9 cellular contexts compared by ENCODE assay signal in genomic region chr11:46050065-46050464, GRCh38.
A peak's percentile ranks its signal among the peaks of the same experiment; 100 is the strongest.
DNase-seq lines count a peak whose midpoint lies in the region; ATAC-seq, FAIRE-seq and TF ChIP-seq lines count a peak whose summit lies in the region.
"Had no signal": no experiment of that assay in that cellular context is flagged by ENCODE, and none has a peak within 500 bp of the region (broad histone marks: within the 10 kb centered on the region; RNA-seq: fewer than 3 reads in every experiment).

No MANE protein-coding gene starts in this region.

- no peaks in the 10 kb centered on the region for H3K9me3 Mint-ChIP-seq in effector memory CD8-positive, alpha-beta T cell

- H3K27ac Mint-ChIP-seq in effector memory CD8-positive, alpha-beta T cell: no peak overlapping the region
- H3K27ac Mint-ChIP-seq: activated naive CD4-positive, alpha-beta T cell treated with anti-CD3 and anti-CD28 coated beads for 36 hours had no signal

- peaks cover 16 to 30% of the 10 kb centered on the region in 2 donors for H3K4me1 Mint-ChIP-seq in effector memory CD8-positive, alpha-beta T cell (ENCODE audit: low read depth in 2 of 2)

- DNase-seq in GF-D8 (lab: John Stamatoyannopoulos, UW) (peak; percentile 16), SW480 (ENCODE audit: low spot score) (peak; percentile 2), left cardiac atrium (peak; percentile 31), psoas muscle (peak; percentile 17 to 58), frontal cortex (ENCODE audit: low spot score in 2 of 2) (no peak)
- no peak for DNase-seq in stimulated activated CD4-positive, alpha-beta T cell treated with anti-CD3 and anti-CD28 coated beads, Interleukin-4, amount 100 ng/mL, for 24 hours
- DNase-seq in effector memory CD8-positive, alpha-beta T cell: no peak
- DNase-seq: activated naive CD4-positive, alpha-beta T cell treated with anti-CD3 and anti-CD28 coated beads for 36 hours had no signal

- H3K9me3 ChIP-seq in psoas muscle: no peaks in the 10 kb centered on the region

- no peaks in the 10 kb centered on the region for H3K27me3 ChIP-seq in psoas muscle (ENCODE audit: insufficient read depth in 3 of 3, low read length in 2 of 3)

- H3K36me3 ChIP-seq in psoas muscle (ENCODE audit: insufficient read depth in 1 of 2, low read depth in 1 of 2): peaks cover 0 to 8% of the 10 kb centered on the region in 2 donors

- H3K4me3 ChIP-seq in psoas muscle: no peak overlapping the region

- H3K4me3 Mint-ChIP-seq in effector memory CD8-positive, alpha-beta T cell: no peak overlapping the region
- H3K4me3 Mint-ChIP-seq: activated naive CD4-positive, alpha-beta T cell treated with anti-CD3 and anti-CD28 coated beads for 36 hours had no signal

- WGBS in psoas muscle, 3 donors: 27 to 43% (median 29%) methylated on average over 4 of the region's 4 CpGs

- H3K27me3 Mint-ChIP-seq in effector memory CD8-positive, alpha-beta T cell: no peaks in the 10 kb centered on the region

- no peak for TF ChIP-seq CTCF in psoas muscle (IDR thresholded peaks at IDR 0.05)

- H3K4me1 ChIP-seq in psoas muscle: peaks cover 23% of the 10 kb centered on the region

- ATAC-seq in left cardiac atrium (peak; percentile 71 to 92), psoas muscle (peak; percentile 42 to 82 (median 77)), HG02884 (IDR thresholded peaks at IDR 0.05; ENCODE audit: unreplicated experiment) (no peak)
- ATAC-seq in effector memory CD8-positive, alpha-beta T cell (replicated peaks): no peak

- FAIRE-seq in frontal cortex (lab: Jason Lieb, UNC): no peak

- intact Hi-C loops in left cardiac atrium (cut with DNase I): loop anchor here in 1 of 2 donors (10.0 kb wide), 1 partner anchor 65 kb away; no protein-coding TSS in a partner anchor
- intact Hi-C loops in psoas muscle (cut with DNase I): no loop called here

- H3K36me3 Mint-ChIP-seq in effector memory CD8-positive, alpha-beta T cell (ENCODE audit: insufficient read depth): peaks cover 11% of the 10 kb centered on the region

- H3K27ac ChIP-seq in psoas muscle: no peak overlapping the region

Comparison
In these comparisons a context has a peak if more than half of its experiments do, and no peak if none do; other contexts are left out.
1. DNase-seq: peak in GF-D8 (single experiment), SW480 (single experiment), left cardiac atrium (single experiment) and psoas muscle (2 of 2); none in frontal cortex (0 of 2), stimulated activated CD4-positive, alpha-beta T cell treated with anti-CD3 and anti-CD28 coated beads, Interleukin-4, amount 100 ng/mL, for 24 hours (single experiment) and effector memory CD8-positive, alpha-beta T cell (0 of 3).
2. ATAC-seq: peak in left cardiac atrium (2 of 2) and psoas muscle (4 of 4); none in effector memory CD8-positive, alpha-beta T cell (single experiment) and HG02884 (single experiment).